Comparison of ENCODE assay signal across 2 cellular contexts in genomic region chr11:83909579-83909978, GRCh38.
TF ChIP-seq lines count a peak whose summit lies in the region.

No MANE protein-coding gene starts in this region.

TF ChIP-seq in liver, 16 proteins besides CTCF, POLR2A, EP300 and RAD21 (continued from another document):
- TF ChIP-seq NR2F2 (IDR thresholded peaks at IDR 0.05) = no peak
- no peak for TF ChIP-seq ATF3 (IDR thresholded peaks at IDR 0.05)
- TF ChIP-seq HNF4G (IDR thresholded peaks at IDR 0.05) = peak; percentile 17
- no peak for TF ChIP-seq RXRA (IDR thresholded peaks at IDR 0.05)
- TF ChIP-seq HNF4A (conservative IDR thresholded peaks at IDR 0.05) = peak; percentile 85 to 88
- peak; percentile 28 for TF ChIP-seq MAX (IDR thresholded peaks at IDR 0.05)
TF ChIP-seq in liver: peak in this region for 3.

TF ChIP-seq in HepG2, 621 proteins besides CTCF, POLR2A, EP300 and RAD21 (continued from another document):
- TF ChIP-seq LRRFIP1 (CRISPR knock-in tag; conservative IDR thresholded peaks at IDR 0.05) (no peak), ZNF639 (CRISPR knock-in tag; conservative IDR thresholded peaks at IDR 0.05) (no peak), TOE1 (CRISPR knock-in tag; IDR thresholded peaks at IDR 0.05) (no peak), ETV6 (CRISPR knock-in tag; conservative IDR thresholded peaks at IDR 0.05) (no peak), NR0B2 (CRISPR knock-in tag; IDR thresholded peaks at IDR 0.05) (no peak), TFAP4 (IDR thresholded peaks at IDR 0.05; ENCODE audit: borderline replicate concordance, low read depth) (no peak)
